28 cellular contexts compared by ENCODE assay signal in genomic region chr1:68363346-68363745, GRCh38.
"Had no signal": no experiment of that assay in that cellular context is flagged by ENCODE, and none has a peak within 500 bp of the region (broad histone marks: within the 10 kb centered on the region; RNA-seq: fewer than 3 reads in every experiment).

No MANE protein-coding gene starts in this region.

- DNase-seq: activated B cell treated with CpG ODN at 0.5 μM for 24 hours; activated CD4-positive, alpha-beta T cell treated with anti-CD3 and anti-CD28 coated beads, Interleukin-2, amount 50 U/mL, for 1 hour; activated CD8-positive, alpha-beta memory T cell treated with anti-CD3 and anti-CD28 coated beads, Interleukin-2, amount 10 ng/mL, durations not matched to agents 7 days and 5 days; activated CD8-positive, alpha-beta T cell treated with anti-CD3 and anti-CD28 coated beads, Interleukin-2, amount 10 ng/mL, durations not matched to agents 7 days and 5 days; activated naive CD4-positive, alpha-beta T cell; activated T-cell treated with anti-CD3 and anti-CD28 coated beads, Interleukin-2, amount 50 U/mL, for 48 hours; aorta; body of pancreas; endodermal cell; heart right ventricle; kidney glomerular epithelial cell; left lung; midbrain; naive thymus-derived CD4-positive, alpha-beta T cell; nucleus accumbens; pancreas; sigmoid colon; small intestine; stimulated activated CD4-positive, alpha-beta T cell treated with anti-CD3 and anti-CD28 coated beads, Interleukin-1b, Interleukin-23, amount 100 ng/mL, for 48 hours; stimulated activated naive CD4-positive, alpha-beta T cell; T-helper 1 cell had no signal

- H3K4me3 Mint-ChIP-seq: activated B cell treated with CpG ODN at 0.5 μM for 24 hours; activated CD8-positive, alpha-beta memory T cell treated with anti-CD3 and anti-CD28 coated beads, Interleukin-2, amount 10 ng/mL, durations not matched to agents 7 days and 5 days; activated CD8-positive, alpha-beta T cell treated with anti-CD3 and anti-CD28 coated beads, Interleukin-2, amount 10 ng/mL, durations not matched to agents 7 days and 5 days; endodermal cell; naive thymus-derived CD4-positive, alpha-beta T cell; neural crest cell; T-helper 2 cell treated with Interferon-gamma antibody and Interleukin-4, amounts not matched to agents 5 μg/mL and 100 μg/mL, for 36 hours had no signal

- H3K36me3 Mint-ChIP-seq: activated CD8-positive, alpha-beta memory T cell treated with anti-CD3 and anti-CD28 coated beads, Interleukin-2, amount 10 ng/mL, durations not matched to agents 7 days and 5 days; activated naive CD4-positive, alpha-beta T cell treated with anti-CD3 and anti-CD28 coated beads, Interleukin-2, amount 50 U/mL, for 72 hours; naive thymus-derived CD4-positive, alpha-beta T cell had no signal

- H3K9me3 Mint-ChIP-seq: activated B cell treated with CpG ODN at 0.5 μM for 24 hours; endodermal cell; neural crest cell; T-helper 2 cell treated with Interferon-gamma antibody and Interleukin-4, amounts not matched to agents 5 μg/mL and 100 μg/mL, for 36 hours had no signal

- ATAC-seq: activated CD8-positive, alpha-beta memory T cell treated with anti-CD3 and anti-CD28 coated beads, Interleukin-2, amount 10 ng/mL, durations not matched to agents 7 days and 5 days; activated CD8-positive, alpha-beta T cell treated with anti-CD3 and anti-CD28 coated beads, Interleukin-2, amount 10 ng/mL, durations not matched to agents 7 days and 5 days; activated naive CD4-positive, alpha-beta T cell treated with anti-CD3 and anti-CD28 coated beads, Interleukin-2, amount 50 U/mL, for 72 hours; body of pancreas; heart right ventricle; left lung; naive thymus-derived CD4-positive, alpha-beta T cell; pancreas had no signal

- H3K36me3 ChIP-seq: heart right ventricle, left lung, pancreas, prostate gland, sigmoid colon, tibial nerve had no signal

- H3K9me3 ChIP-seq: body of pancreas, heart right ventricle, left lung, pancreas, prostate gland, sigmoid colon, tibial nerve had no signal

- H3K27ac ChIP-seq: body of pancreas, epithelial cell of prostate, heart right ventricle, left lung, pancreas, prostate gland, sigmoid colon, tibial nerve had no signal

- H3K4me3 ChIP-seq: body of pancreas, heart right ventricle, left lung, lung, pancreas, prostate gland, sigmoid colon, tibial nerve had no signal

- H3K27ac Mint-ChIP-seq: activated B cell treated with CpG ODN at 0.5 μM for 24 hours; activated CD8-positive, alpha-beta memory T cell treated with anti-CD3 and anti-CD28 coated beads, Interleukin-2, amount 10 ng/mL, durations not matched to agents 7 days and 5 days; activated CD8-positive, alpha-beta T cell treated with anti-CD3 and anti-CD28 coated beads, Interleukin-2, amount 10 ng/mL, durations not matched to agents 7 days and 5 days; activated naive CD4-positive, alpha-beta T cell treated with anti-CD3 and anti-CD28 coated beads, Interleukin-2, amount 50 U/mL, for 72 hours; endodermal cell; naive thymus-derived CD4-positive, alpha-beta T cell; T-helper 2 cell treated with Interferon-gamma antibody and Interleukin-4, amounts not matched to agents 5 μg/mL and 100 μg/mL, for 36 hours had no signal

- H3K4me1 ChIP-seq: prostate gland had no signal

- H3K27me3 ChIP-seq: body of pancreas, heart right ventricle, left lung, pancreas, sigmoid colon, tibial nerve had no signal

- H3K4me1 Mint-ChIP-seq: activated CD8-positive, alpha-beta memory T cell treated with anti-CD3 and anti-CD28 coated beads, Interleukin-2, amount 10 ng/mL, durations not matched to agents 7 days and 5 days; naive thymus-derived CD4-positive, alpha-beta T cell had no signal
